1 cellular context compared by ENCODE assay signal in the genomic region with DNA sequence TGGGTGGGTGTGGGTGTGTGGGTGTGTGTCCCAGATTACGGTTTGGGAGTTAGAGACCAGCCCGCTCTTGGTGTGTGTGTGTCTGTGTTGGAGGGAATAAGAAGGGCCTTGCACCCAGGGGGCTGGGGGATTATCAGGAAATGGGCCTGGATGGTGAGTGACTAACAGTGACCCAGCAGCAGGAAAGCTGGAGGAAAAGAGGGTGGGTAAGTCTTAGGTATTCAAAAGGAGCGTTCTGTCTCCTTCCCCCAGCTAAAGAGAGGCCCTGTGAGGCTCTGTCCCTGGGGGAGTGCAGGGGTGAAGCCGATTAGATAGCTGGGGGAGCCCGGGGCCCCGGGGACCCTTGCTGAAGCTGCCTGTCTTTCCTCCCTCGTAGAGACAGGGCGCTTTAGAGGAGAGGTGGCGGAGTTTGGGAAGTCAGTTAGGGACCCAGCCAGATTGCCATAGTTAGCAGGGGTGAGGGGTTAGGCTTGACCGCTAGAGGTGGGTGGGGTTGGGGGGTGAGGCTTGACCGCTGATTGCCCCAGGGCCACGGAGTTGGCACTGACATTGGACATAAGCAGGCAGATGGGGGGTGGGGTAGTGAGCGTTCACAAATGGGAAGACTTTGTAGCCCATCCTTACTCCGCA.
TF ChIP-seq lines count a peak whose summit lies in the region.

No MANE protein-coding gene starts in this region.

TF ChIP-seq in H1, 55 proteins besides CTCF, POLR2A, EP300 and RAD21:
- TF ChIP-seq JUND (IDR thresholded peaks at IDR 0.05; ENCODE audit: low read length): no peak
- TF ChIP-seq GTF2F1 (IDR thresholded peaks at IDR 0.05; ENCODE audit: borderline replicate concordance, low read depth, low read length): no peak
- no peak for TF ChIP-seq CREB1 (IDR thresholded peaks at IDR 0.05)
- TF ChIP-seq MAX (IDR thresholded peaks at IDR 0.05): no peak
- TF ChIP-seq YY1 (IDR thresholded peaks at IDR 0.05; ENCODE audit: low read depth, low read length): no peak
- no peak for TF ChIP-seq BCL11A (IDR thresholded peaks at IDR 0.05; ENCODE audit: low read depth in 2 of 2, low read length in 2 of 2)
- no peak for TF ChIP-seq POLR2AphosphoS5 (IDR thresholded peaks at IDR 0.05; ENCODE audit: low read depth, low read length)
- TF ChIP-seq PHF8 (conservative IDR thresholded peaks at IDR 0.05; ENCODE audit: low read depth, low read length): no peak
- no peak for TF ChIP-seq SP4 (IDR thresholded peaks at IDR 0.05; ENCODE audit: low read length)
- no peak for TF ChIP-seq BACH1 (IDR thresholded peaks at IDR 0.05; ENCODE audit: low read length)
- TF ChIP-seq SP1 (IDR thresholded peaks at IDR 0.05; ENCODE audit: low read depth, low read length): no peak
- no peak for TF ChIP-seq ZNF274 (IDR thresholded peaks at IDR 0.05; ENCODE audit: borderline replicate concordance, extremely low read depth, low read length)
- TF ChIP-seq CTBP2 (IDR thresholded peaks at IDR 0.05; ENCODE audit: borderline replicate concordance, insufficient read depth, insufficient read length, low read length): no peak
- TF ChIP-seq CHD1 (IDR thresholded peaks at IDR 0.05; ENCODE audit: low read depth, low read length): no peak
- TF ChIP-seq POU5F1 (IDR thresholded peaks at IDR 0.05; ENCODE audit: low read depth, low read length): no peak
- TF ChIP-seq FOSL1 (IDR thresholded peaks at IDR 0.05; ENCODE audit: insufficient read depth, low read depth, low read length): no peak
- TF ChIP-seq SUZ12 (IDR thresholded peaks at IDR 0.05; ENCODE audit: low read length): no peak
TF ChIP-seq in H1: peak in this region for 0.
